ENCODE assay signal across 24 cellular contexts in genomic region chr10:126940670-126941069, GRCh38.
"Had no signal": no experiment of that assay in that cellular context is flagged by ENCODE, and none has a peak within 500 bp of the region (broad histone marks: within the 10 kb centered on the region; RNA-seq: fewer than 3 reads in every experiment).

No MANE protein-coding gene starts in this region.

- DNase-seq: activated CD4-positive, alpha-beta T cell treated with anti-CD3 and anti-CD28 coated beads for 1 hour; activated CD4-positive, alpha-beta T cell treated with anti-CD3 and anti-CD28 coated beads, Interleukin-2, amount 10 ng/mL, durations not matched to agents 7 days and 5 days; activated CD8-positive, alpha-beta T cell treated with anti-CD3 and anti-CD28 coated beads for 36 hours; activated gamma-delta T cell treated with Interleukin-2 at 50 U/mL for 16 hours; activated naive CD4-positive, alpha-beta T cell treated with anti-CD3 and anti-CD28 coated beads, Interleukin-2, amount 50 U/mL, for 16 hours; activated naive CD8-positive, alpha-beta T cell treated with anti-CD3 and anti-CD28 coated beads, Interleukin-2, amount 50 U/mL, for 24 hours; activated T-cell treated with anti-CD3 and anti-CD28 coated beads, Interleukin-2, amount 50 U/mL, for 4 hours; amygdala; effector memory CD8-positive, alpha-beta T cell; heart left ventricle; hypothalamus; left ventricle myocardium superior; naive B cell; nephron progenitor cell; right lobe of liver; stimulated activated CD4-positive, alpha-beta T cell treated with anti-CD3 and anti-CD28 coated beads, Interleukin-2, amount 100 ng/mL, for 48 hours; stimulated activated naive CD4-positive, alpha-beta T cell treated with Interleukin-2 at 50 U/mL for 16 hours; T-helper 2 cell; trophoblast cell had no signal

- H3K27ac ChIP-seq: breast epithelium, heart left ventricle, neutrophil, right lobe of liver, thoracic aorta had no signal

- ATAC-seq: activated CD8-positive, alpha-beta T cell treated with anti-CD3 and anti-CD28 coated beads for 36 hours; activated naive CD8-positive, alpha-beta T cell treated with anti-CD3 and anti-CD28 coated beads, Interleukin-2, amount 50 U/mL, for 24 hours; activated T-cell treated with anti-CD3 and anti-CD28 coated beads, Interleukin-2, amount 50 U/mL, for 4 hours; activated T-helper 17 cell treated with anti-CD3 and anti-CD28 coated beads, Interleukin-2, amount 50 U/mL, for 72 hours; effector memory CD8-positive, alpha-beta T cell; heart left ventricle; left ventricle myocardium superior; WTC11 had no signal

- H3K36me3 Mint-ChIP-seq: naive B cell had no signal

- H3K27me3 ChIP-seq: breast epithelium, heart left ventricle, neutrophil, right lobe of liver had no signal

- H3K9me3 Mint-ChIP-seq: activated CD4-positive, alpha-beta T cell treated with anti-CD3 and anti-CD28 coated beads, Interleukin-2, amount 10 ng/mL, durations not matched to agents 7 days and 5 days had no signal

- H3K27ac Mint-ChIP-seq: activated CD4-positive, alpha-beta T cell treated with anti-CD3 and anti-CD28 coated beads, Interleukin-2, amount 10 ng/mL, durations not matched to agents 7 days and 5 days; activated CD8-positive, alpha-beta T cell treated with anti-CD3 and anti-CD28 coated beads for 36 hours; activated naive CD8-positive, alpha-beta T cell treated with anti-CD3 and anti-CD28 coated beads, Interleukin-2, amount 50 U/mL, for 24 hours; activated T-helper 17 cell treated with anti-CD3 and anti-CD28 coated beads, Interleukin-2, amount 50 U/mL, for 72 hours; effector memory CD8-positive, alpha-beta T cell; naive B cell; nephron progenitor cell had no signal
